Comparison of ENCODE assay signal across 8 cellular contexts in genomic region chr7:44881610-44882009, GRCh38. TPM values are rescaled to one million over a fixed set of nuclear protein-coding genes. Genes with fewer than 3 reads are reported as not detected.
DNase-seq lines count a peak whose midpoint lies in the region; ATAC-seq and TF ChIP-seq lines count a peak whose summit lies in the region.

No MANE protein-coding gene starts in this region.

- H3K9ac ChIP-seq in stomach smooth muscle (ENCODE audit: low read length in 2 of 2) (peak overlapping the region in 1 of 2 donors; percentile 17), colonic mucosa (ENCODE audit: low read depth in 2 of 2, low read length in 2 of 2) (no peak overlapping the region)

- H3K9me3 ChIP-seq in SJCRH30 (replicated peaks) (no peaks in the 10 kb centered on the region), stomach smooth muscle (ENCODE audit: control insufficient read depth in 2 of 2, low read length in 2 of 2) (no peaks in the 10 kb centered on the region), colonic mucosa (no peaks in the 10 kb centered on the region)

- H3K27me3 Mint-ChIP-seq in activated T-cell treated with anti-CD3 and anti-CD28 coated beads, Interleukin-2, amount 50 U/mL, for 4 hours (ENCODE audit: low read depth), result no peaks in the 10 kb centered on the region

- H3K4me1 ChIP-seq in SJCRH30 (peaks cover 19% of the 10 kb centered on the region), stomach smooth muscle (ENCODE audit: control insufficient read depth, insufficient read depth, low read length) (peaks cover 26% of the 10 kb centered on the region), colonic mucosa (peaks cover 19% of the 10 kb centered on the region)

- no peak for ATAC-seq in activated T-cell treated with anti-CD3 and anti-CD28 coated beads, Interleukin-2, amount 50 U/mL, for 4 hours
- no peak for ATAC-seq in HG02610 (IDR thresholded peaks at IDR 0.05; ENCODE audit: unreplicated experiment)

- H3K36me3 Mint-ChIP-seq in activated T-cell treated with anti-CD3 and anti-CD28 coated beads, Interleukin-2, amount 50 U/mL, for 4 hours (ENCODE audit: insufficient read depth), result peaks cover 33% of the 10 kb centered on the region

- H3K36me3 ChIP-seq in SJCRH30 (peaks cover 73% of the 10 kb centered on the region), stomach smooth muscle (ENCODE audit: control insufficient read depth in 2 of 2, insufficient read depth in 2 of 2, low read length in 2 of 2) (peaks cover 2 to 3% of the 10 kb centered on the region in 2 donors), colonic mucosa (no peaks in the 10 kb centered on the region)

- intact Hi-C loops in colonic mucosa (cut with DNase I), result no loop called here

- DNase-seq in activated T-cell treated with anti-CD3 and anti-CD28 coated beads, Interleukin-2, amount 50 U/mL, for 4 hours, result no peak
- no peak for DNase-seq in activated T-cell treated with anti-CD3 and anti-CD28 coated beads, Interleukin-2, amount 50 U/mL, for 1 hour
- DNase-seq in SJCRH30 (peak in 1 of 2 experiments; percentile 53), fibroblast of the aortic adventitia (ENCODE audit: low read depth) (peak; percentile 72), NCI-H748 (lab: John Stamatoyannopoulos, UW; ENCODE audit: unreplicated experiment) (no peak), colonic mucosa (no peak)

- H3K27ac ChIP-seq in SJCRH30, result no peak overlapping the region; the same call in 1 of the 2 replicates
- no peak overlapping the region for H3K27ac ChIP-seq in stomach smooth muscle (ENCODE audit: low read length)
- H3K27ac ChIP-seq in colonic mucosa, result no peak overlapping the region

- H3K9me3 Mint-ChIP-seq in activated T-cell treated with anti-CD3 and anti-CD28 coated beads, Interleukin-2, amount 50 U/mL, for 4 hours, result no peaks in the 10 kb centered on the region

- peaks cover 53% of the 10 kb centered on the region for H3K4me1 Mint-ChIP-seq in activated T-cell treated with anti-CD3 and anti-CD28 coated beads, Interleukin-2, amount 50 U/mL, for 4 hours (ENCODE audit: low read depth)

- TF ChIP-seq CTCF in fibroblast of the aortic adventitia (IDR thresholded peaks at IDR 0.05; ENCODE audit: insufficient read depth, low read length) (no peak), colonic mucosa (IDR thresholded peaks at IDR 0.05) (no peak)

- peak overlapping the region; percentile 98 for H3K4me3 ChIP-seq in SJCRH30
- peak overlapping the region; percentile 48 for H3K4me3 ChIP-seq in fibroblast of the aortic adventitia (ENCODE audit: low read depth, low read length)
- peak overlapping the region; percentile 66 to 92 for H3K4me3 ChIP-seq in stomach smooth muscle (ENCODE audit: low read length in 2 of 2)
- no peak overlapping the region for H3K4me3 ChIP-seq in colonic mucosa

- no peaks in the 10 kb centered on the region for H3K27me3 ChIP-seq in SJCRH30
- H3K27me3 ChIP-seq in stomach smooth muscle (ENCODE audit: control insufficient read depth in 1 of 2, insufficient read depth in 2 of 2, low read length in 2 of 2), result no peaks in the 10 kb centered on the region
- no peaks in the 10 kb centered on the region for H3K27me3 ChIP-seq in colonic mucosa

- peak overlapping the region; percentile 71 for H3K4me3 Mint-ChIP-seq in activated T-cell treated with anti-CD3 and anti-CD28 coated beads, Interleukin-2, amount 50 U/mL, for 4 hours

RNA-seq across cellular contexts. Expression of gene PURB, which starts 3.7 kb away (rescaled TPM):
- 10 to 100 TPM; 28.9 to 34.4 (median 30.6) TPM for total RNA-seq in activated T-cell treated with anti-CD3 and anti-CD28 coated beads, Interleukin-2, amount 50 U/mL, for 4 hours
- total RNA-seq in SJCRH30 (2014; rRNA removed; shearing (Covaris generic)), result 37.3 and 42.7 TPM in 2 replicates
- 10.5 and 27.2 TPM in 2 replicates for total RNA-seq in fibroblast of the aortic adventitia (ENCODE audit: low replicate concordance)
- 10 to 100 TPM; 18.8 to 19.8 TPM for total RNA-seq in colonic mucosa

RNA-seq across cellular contexts. Expression of gene H2AZ2, which starts 33.7 kb away (rescaled TPM):
- 100 to 1,000 TPM; 128 to 140 (median 133) TPM for total RNA-seq in activated T-cell treated with anti-CD3 and anti-CD28 coated beads, Interleukin-2, amount 50 U/mL, for 4 hours
- total RNA-seq in SJCRH30 (2014; rRNA removed; shearing (Covaris generic)), result 454 and 459 TPM in 2 replicates
- 69.1 and 122 TPM in 2 replicates for total RNA-seq in fibroblast of the aortic adventitia (ENCODE audit: low replicate concordance)
- total RNA-seq in colonic mucosa, result 100 to 1,000 TPM; 166 to 242 TPM
